In the genomic region with DNA sequence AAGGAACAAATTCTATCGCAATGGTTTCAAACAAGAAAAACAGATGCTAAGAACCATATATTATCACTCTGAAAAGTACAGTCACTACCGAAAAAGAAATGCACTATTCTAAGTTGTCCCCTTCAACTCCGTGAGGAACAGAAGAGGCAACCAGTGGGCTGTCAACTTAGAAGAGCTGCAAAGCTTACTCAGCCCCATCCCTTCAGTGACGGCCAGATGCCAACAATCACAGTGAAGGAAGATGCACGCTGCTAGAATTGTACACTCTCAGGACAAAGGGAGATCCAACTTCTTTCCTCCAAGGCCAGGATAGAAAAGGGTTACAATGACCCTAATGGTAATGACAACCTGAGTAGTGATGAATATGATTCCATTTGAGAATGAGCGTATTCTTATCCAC, we compare ENCODE assay signal across 22 cellular contexts. TPM values are rescaled to one million over a fixed set of nuclear protein-coding genes. Genes with fewer than 3 reads are reported as not detected.
A peak's percentile ranks its signal among the peaks of the same experiment; 100 is the strongest.
DNase-seq lines count a peak whose midpoint lies in the region; ATAC-seq, FAIRE-seq and TF ChIP-seq lines count a peak whose summit lies in the region.
"Had no signal": no experiment of that assay in that cellular context is flagged by ENCODE, and none has a peak within 500 bp of the region (broad histone marks: within the 10 kb centered on the region; RNA-seq: fewer than 3 reads in every experiment).

No MANE protein-coding gene starts in this region.

- no peaks in the 10 kb centered on the region for H3K4me1 Mint-ChIP-seq in activated T-cell treated with anti-CD3 and anti-CD28 coated beads, Interleukin-2, amount 50 U/mL, for 72 hours (ENCODE audit: low read depth)
- H3K4me1 Mint-ChIP-seq in nephron = peaks cover 6% of the 10 kb centered on the region
- H3K4me1 Mint-ChIP-seq in stimulated activated naive CD8-positive, alpha-beta T cell treated with anti-CD3 and anti-CD28 coated beads, Interleukin-15, amount 100 ng/mL, for 72 hours = no peaks in the 10 kb centered on the region
- H3K4me1 Mint-ChIP-seq: B cell; CD4-positive, CD25-positive, alpha-beta regulatory T cell had no signal

- peak; percentile 33 for FAIRE-seq in HTR-8/SVneo (lab: Jason Lieb, UNC)
- FAIRE-seq: A204.1, G401.6, GM12878, GM19239, H1 had no signal

- peak overlapping the region; percentile 12 for H3K27ac Mint-ChIP-seq in activated T-cell treated with anti-CD3 and anti-CD28 coated beads, Interleukin-2, amount 50 U/mL, for 72 hours
- H3K27ac Mint-ChIP-seq in nephron = peak overlapping the region; percentile 34 to 76 (median 63)
- no peak overlapping the region for H3K27ac Mint-ChIP-seq in stimulated activated naive CD8-positive, alpha-beta T cell treated with anti-CD3 and anti-CD28 coated beads, Interleukin-15, amount 100 ng/mL, for 72 hours

- no peak for ATAC-seq in activated T-cell treated with anti-CD3 and anti-CD28 coated beads, Interleukin-2, amount 50 U/mL, for 72 hours (replicated peaks in 1 of 2)
- no peak for ATAC-seq in stimulated activated naive CD8-positive, alpha-beta T cell treated with anti-CD3 and anti-CD28 coated beads, Interleukin-15, amount 100 ng/mL, for 72 hours
- ATAC-seq: CD8-positive, alpha-beta T cell; GM12878 had no signal

- no peak overlapping the region for H3K4me3 Mint-ChIP-seq in activated T-cell treated with anti-CD3 and anti-CD28 coated beads, Interleukin-2, amount 50 U/mL, for 72 hours
- H3K4me3 Mint-ChIP-seq in nephron = no peak overlapping the region
- H3K4me3 Mint-ChIP-seq in stimulated activated naive CD8-positive, alpha-beta T cell treated with anti-CD3 and anti-CD28 coated beads, Interleukin-15, amount 100 ng/mL, for 72 hours = no peak overlapping the region
- H3K4me3 Mint-ChIP-seq: B cell; CD4-positive, CD25-positive, alpha-beta regulatory T cell; CD8-positive, alpha-beta T cell had no signal

- no peak for TF ChIP-seq CTCF in nephron (IDR thresholded peaks at IDR 0.05; ENCODE audit: unreplicated experiment in 3 of 3)

- H3K36me3 Mint-ChIP-seq in activated T-cell treated with anti-CD3 and anti-CD28 coated beads, Interleukin-2, amount 50 U/mL, for 72 hours (ENCODE audit: insufficient read depth in 2 of 2) = peaks cover 0 to 2% of the 10 kb centered on the region in 2 donors
- H3K36me3 Mint-ChIP-seq in nephron (ENCODE audit: low read depth) = peaks cover 73% of the 10 kb centered on the region

- intact Hi-C loops in posterior vena cava (cut with DNase I) = no loop called here

- no peaks in the 10 kb centered on the region for H3K9me3 Mint-ChIP-seq in activated T-cell treated with anti-CD3 and anti-CD28 coated beads, Interleukin-2, amount 50 U/mL, for 72 hours
- H3K9me3 Mint-ChIP-seq in nephron = no peaks in the 10 kb centered on the region
- H3K9me3 Mint-ChIP-seq in stimulated activated naive CD8-positive, alpha-beta T cell treated with anti-CD3 and anti-CD28 coated beads, Interleukin-15, amount 100 ng/mL, for 72 hours = no peaks in the 10 kb centered on the region
- H3K9me3 Mint-ChIP-seq: CD4-positive, CD25-positive, alpha-beta regulatory T cell; CD8-positive, alpha-beta T cell had no signal

- no peak for DNase-seq in activated T-cell treated with anti-CD3 and anti-CD28 coated beads, Interleukin-2, amount 50 U/mL, for 72 hours
- DNase-seq in activated T-cell treated with anti-CD3 and anti-CD28 coated beads for 4 hours = no peak
- no peak for DNase-seq in HTR-8/SVneo (ENCODE audit: insufficient read length, low spot score)
- peak; percentile 45 for DNase-seq in superior temporal gyrus (ENCODE audit: extremely low spot score)
- no peak for DNase-seq in stimulated activated naive CD8-positive, alpha-beta T cell treated with anti-CD3 and anti-CD28 coated beads, Interleukin-15, amount 100 ng/mL, for 72 hours
- DNase-seq in posterior vena cava (ENCODE audit: low spot score) = no peak
- DNase-seq in activated CD4-positive, CD25-positive, alpha-beta regulatory T cell treated with anti-CD3 and anti-CD28 coated beads, Interleukin-2, amount 50 U/mL, for 72 hours = no peak
- DNase-seq: Caco-2; CD4-positive, CD25-positive, alpha-beta regulatory T cell; CD8-positive, alpha-beta T cell; DMS153; DND-41; GM23248; H7; HCEC 1CT had no signal

- no peaks in the 10 kb centered on the region for H3K27me3 Mint-ChIP-seq in activated T-cell treated with anti-CD3 and anti-CD28 coated beads, Interleukin-2, amount 50 U/mL, for 72 hours (ENCODE audit: low read depth)
- no peaks in the 10 kb centered on the region for H3K27me3 Mint-ChIP-seq in nephron (ENCODE audit: low read depth)
- no peaks in the 10 kb centered on the region for H3K27me3 Mint-ChIP-seq in stimulated activated naive CD8-positive, alpha-beta T cell treated with anti-CD3 and anti-CD28 coated beads, Interleukin-15, amount 100 ng/mL, for 72 hours
- H3K27me3 Mint-ChIP-seq: B cell; CD4-positive, CD25-positive, alpha-beta regulatory T cell had no signal

RNA-seq across cellular contexts. Expression of gene CHKA, which starts 38.5 kb away (rescaled TPM):
- total RNA-seq in activated T-cell treated with anti-CD3 and anti-CD28 coated beads, Interleukin-2, amount 50 U/mL, for 72 hours = 10 to 100 TPM; 11.6 to 16.7 TPM
- total RNA-seq in posterior vena cava = 10 to 100 TPM; 10.9 to 13.8 TPM

RNA-seq across cellular contexts. Expression of gene KMT5B, which starts 53.4 kb away (rescaled TPM):
- total RNA-seq in activated T-cell treated with anti-CD3 and anti-CD28 coated beads, Interleukin-2, amount 50 U/mL, for 72 hours = 10 to 100 TPM; 26.9 to 34.1 TPM
- 10 to 100 TPM; 34.3 to 39.0 TPM for total RNA-seq in posterior vena cava

Comparison
In these comparisons a context has a peak if more than half of its experiments do, and no peak if none do; other contexts are left out.
1. H3K27ac Mint-ChIP-seq: peak in activated T-cell treated with anti-CD3 and anti-CD28 coated beads, Interleukin-2, amount 50 U/mL, for 72 hours (single experiment) and nephron (3 of 3); none in stimulated activated naive CD8-positive, alpha-beta T cell treated with anti-CD3 and anti-CD28 coated beads, Interleukin-15, amount 100 ng/mL, for 72 hours (0 of 2).